ENCODE assay signal across 19 cellular contexts in genomic region chr19:3513198-3514140, GRCh38. TPM values are rescaled to one million over a fixed set of nuclear protein-coding genes. Genes with fewer than 3 reads are reported as not detected.
DNase-seq lines count a peak whose midpoint lies in the region; ATAC-seq, FAIRE-seq and TF ChIP-seq lines count a peak whose summit lies in the region.
"Had no signal": no experiment of that assay in that cellular context is flagged by ENCODE, and none has a peak within 500 bp of the region (broad histone marks: within the 10 kb centered on the region; RNA-seq: fewer than 3 reads in every experiment).

No MANE protein-coding gene starts in this region.

- H3K79me1 ChIP-seq in H1 (ENCODE audit: low read depth, low read length), result peaks cover 40% of the 10 kb centered on the region

- H3K9ac ChIP-seq in H1 (replicated peaks in 1 of 4; ENCODE audit: extremely low read depth in 1 of 4, low read depth in 3 of 4, low read length in 3 of 4), result no peak overlapping the region

- no peak overlapping the region; the same call in 1 of the 2 replicates for H2AK5ac ChIP-seq in H1 (ENCODE audit: low read depth, low read length)

- no peaks in the 10 kb centered on the region; a peak in 2 of 8 replicates for H3K36me3 ChIP-seq in H1 (ENCODE audit: control insufficient read depth in 2 of 4, insufficient read depth in 4 of 4, low read length in 3 of 4)
- H3K36me3 ChIP-seq in small intestine (ENCODE audit: control insufficient read depth in 2 of 2, insufficient read depth in 2 of 2, low read length in 2 of 2), result peaks cover 2% of the 10 kb centered on the region in 2 donors
- H3K36me3 ChIP-seq: colonic mucosa had no signal

- no peak overlapping the region for H3K56ac ChIP-seq in H1 (replicated peaks; ENCODE audit: insufficient read length, low read depth, low read length)

- H3K79me2 ChIP-seq in H1 (ENCODE audit: control insufficient read depth in 1 of 2, insufficient read depth in 2 of 2, low read length in 2 of 2), result peaks cover 0 to 81% of the 10 kb centered on the region in 2 experiments; a peak in 2 of 4 replicates

- no peak overlapping the region for H4K5ac ChIP-seq in H1 (ENCODE audit: insufficient read length, low read depth, low read length)

- no peak for TF ChIP-seq POLR2A in H1 (IDR thresholded peaks at IDR 0.05; ENCODE audit: control extremely low read depth in 1 of 2, low read depth in 2 of 2, low read length in 2 of 2)

- DNase-seq in RWPE1 (ENCODE audit: low spot score), result no peak
- DNase-seq in H1 (ENCODE audit: low read depth in 1 of 2, low spot score in 2 of 2), result no peak
- DNase-seq in small intestine, result peak; percentile 48
- no peak for DNase-seq in activated CD4-positive, alpha-beta T cell treated with anti-CD3 and anti-CD28 coated beads, Interleukin-2, amount 50 U/mL, for 1 hour
- DNase-seq: activated CD4-positive, alpha-beta memory T cell treated with anti-CD3 and anti-CD28 coated beads for 36 hours; C1 segment of cervical spinal cord; colonic mucosa; DMS79; erythroblast; kidney; NCI-H187 treated with DMSO at 0.1 percent for 48 hours; NCI-H510A; stimulated activated naive CD4-positive, alpha-beta T cell had no signal

- H3K4me1 ChIP-seq in H1 (replicated peaks in 1 of 4; ENCODE audit: control insufficient read depth in 3 of 4, insufficient read depth in 4 of 4, low read length in 3 of 4), result peaks cover 0 to 7% (median 4%) of the 10 kb centered on the region in 4 experiments; a peak in 6 of 7 replicates
- peaks cover 0 to 4% of the 10 kb centered on the region in 2 donors for H3K4me1 ChIP-seq in small intestine (ENCODE audit: control insufficient read depth in 2 of 2, insufficient read depth in 1 of 2, low read depth in 1 of 2, low read length in 1 of 2)

- H3K23me2 ChIP-seq in H1 (ENCODE audit: low read depth, low read length), result no peaks in the 10 kb centered on the region

- no peak for TF ChIP-seq RAD21 in H1 (IDR thresholded peaks at IDR 0.05 in 1 of 2, conservative IDR thresholded peaks at IDR 0.05 in 1 of 2; ENCODE audit: low read depth in 2 of 2, low read length in 2 of 2)

- CTCF ChIA-PET in RWPE1 (lab: Yijun Ruan, JAX), result no interaction called here
- CTCF ChIA-PET in H1 (lab: Charles Lee; ENCODE audit: partially characterized antibody), result interaction anchor here (0.9 to 5.4 kb wide), 8 partner anchors 8 to 384 kb away, joined by 3 to 28 read pairs (median 5); partner anchors contain the start of gene TEKTIP1

- peak overlapping the region; percentile 59; the same call in 1 of the 2 replicates for H4K8ac ChIP-seq in H1 (ENCODE audit: extremely low read depth, insufficient read depth, low read length)

- peak overlapping the region; percentile 78 for H2BK5ac ChIP-seq in H1 (ENCODE audit: low read depth, low read length)

- H3K27me3 ChIP-seq in H1 (replicated peaks in 1 of 4; ENCODE audit: control insufficient read depth in 3 of 4, extremely low read depth in 1 of 4, insufficient read depth in 3 of 4, low read length in 3 of 4), result no peaks in the 10 kb centered on the region
- no peaks in the 10 kb centered on the region for H3K27me3 ChIP-seq in small intestine (ENCODE audit: control insufficient read depth in 2 of 2, insufficient read depth in 2 of 2, low read length in 2 of 2)
- H3K27me3 ChIP-seq: colonic mucosa, vagina had no signal

- no peak for ATAC-seq in HG02852 (IDR thresholded peaks at IDR 0.05; ENCODE audit: unreplicated experiment)

- no peak overlapping the region for H3K4me3 ChIP-seq in H1 (ENCODE audit: extremely low read depth in 1 of 4, insufficient read depth in 2 of 4, low read depth in 3 of 4, low read length in 4 of 4)
- no peak overlapping the region for H3K4me3 ChIP-seq in small intestine (ENCODE audit: low read depth in 1 of 2, low read length in 2 of 2)
- H3K4me3 ChIP-seq: colonic mucosa, smooth muscle cell, vagina had no signal

- H2BK120ac ChIP-seq in H1 (replicated peaks; ENCODE audit: low read depth, low read length), result no peak overlapping the region

- H3K14ac ChIP-seq in H1 (ENCODE audit: insufficient read length), result no peak overlapping the region

- H3K18ac ChIP-seq in H1 (ENCODE audit: extremely low read depth, low read length), result no peak overlapping the region

- POLR2A ChIA-PET in RWPE1 (lab: Yijun Ruan, JAX; ENCODE audit: low non-redundant PET) (no interaction called here), H1 (lab: Charles Lee; ENCODE audit: partially characterized antibody) (interaction anchor here (1.2 to 1.6 kb wide), 3 partner anchors 8 to 26 kb away, joined by 5 to 7 read pairs (median 5); partner anchors contain the start of gene TEKTIP1)

- no peak overlapping the region for H2BK20ac ChIP-seq in H1 (ENCODE audit: low read length)

- H2BK15ac ChIP-seq in H1 (ENCODE audit: low read length), result 0 out of 2 replicates have a peak overlapping the region, but pooled peaks have one; percentile 16

- H3K4ac ChIP-seq in H1 (replicated peaks; ENCODE audit: insufficient read length, low read depth, low read length), result no peak overlapping the region

- H3K4me2 ChIP-seq in H1 (ENCODE audit: insufficient read depth in 1 of 2, low read depth in 2 of 2, low read length in 2 of 2), result no peak overlapping the region
- H3K4me2 ChIP-seq: smooth muscle cell had no signal

- no peak overlapping the region for H3K23ac ChIP-seq in H1 (ENCODE audit: insufficient read length)

- peaks cover 12 to 32% of the 10 kb centered on the region in 2 experiments for H4K20me1 ChIP-seq in H1 (replicated peaks in 1 of 2; ENCODE audit: control insufficient read depth in 1 of 2, insufficient read depth in 2 of 2, low read length in 2 of 2)

- H3K9me3 ChIP-seq in H1 (ENCODE audit: insufficient read depth in 2 of 2, low read depth in 1 of 2, low read length in 1 of 2) (no peaks in the 10 kb centered on the region), small intestine (ENCODE audit: control insufficient read depth, low read depth) (no peaks in the 10 kb centered on the region)
- H3K9me3 ChIP-seq: colonic mucosa, vagina had no signal

- no peak for TF ChIP-seq EP300 in H1 (IDR thresholded peaks at IDR 0.05; ENCODE audit: borderline replicate concordance in 1 of 2, low read depth in 2 of 2, low read length in 2 of 2)

- TF ChIP-seq CTCF in RWPE1 (conservative IDR thresholded peaks at IDR 0.05; ENCODE audit: low read depth), result no peak
- TF ChIP-seq CTCF in H1 (IDR thresholded peaks at IDR 0.05; ENCODE audit: control extremely low read depth in 1 of 3, insufficient read depth in 1 of 3, low read depth in 1 of 3, low read length in 3 of 3), result no peak; a peak in 1 of 4 replicates

- no peak for FAIRE-seq in H1 (lab: Jason Lieb, UNC)
- no peak for FAIRE-seq in small intestine (lab: Jason Lieb, UNC)
- FAIRE-seq: kidney had no signal

- H3K27ac ChIP-seq in RWPE1 (0 out of 2 replicates have a peak overlapping the region, but pooled peaks have one; percentile 3), H1 (ENCODE audit: low read depth, low read length) (no peak overlapping the region), small intestine (ENCODE audit: low read depth in 1 of 2, low read length in 1 of 2) (no peak overlapping the region)
- H3K27ac ChIP-seq: colonic mucosa, vagina had no signal

- H4K91ac ChIP-seq in H1 (replicated peaks; ENCODE audit: insufficient read length, low read length), result peak overlapping the region; percentile 37

- no peak overlapping the region for H2AFZ ChIP-seq in H1 (ENCODE audit: low read length)

- 84% methylated on average over 23 of the region's 24 CpGs; no CpG with 5 or more reads in 1 of the 2 experiments for WGBS in H1 (ENCODE audit: extremely low coverage in 1 of 2, insufficient coverage in 1 of 2, insufficient read length in 1 of 2, insufficient replicate concordance in 2 of 2, low coverage in 1 of 2, low lambda C conversion rate in 2 of 2, missing lambda C conversion rate in 1 of 2), 2 experiments
- 70 to 82% (median 78%) methylated on average over 24 of the region's 24 CpGs for WGBS in small intestine, 3 donors

- H2BK12ac ChIP-seq in H1 (ENCODE audit: low read depth, low read length), result no peak overlapping the region

RNA-seq across cellular contexts. Expression of gene FZR1, which starts 7.4 kb away (rescaled TPM):
- total RNA-seq in H1 (2021; fragmentation: NEBNext Ultra II Directional; extraction: Animal tissue kit (Norgen Biotek cat#: 25700)), result 35.5 and 36.9 TPM in 2 replicates
- polyA plus RNA-seq in H1 (2011; rRNA removed) (21.6 and 35.0 TPM in 2 replicates), small intestine (10 to 100 TPM; 29.5 to 33.1 (median 32.1) TPM)
- 24.1 TPM for polyA plus RNA-seq in H1 (2011; cell fraction: cytosol; rRNA removed)
- polyA plus RNA-seq in H1 (2011; cell fraction: nucleus; rRNA removed), result 109 TPM
- 26.5 to 36.4 TPM (median 30.8 TPM) in 4 replicates for polyA plus RNA-seq in H1 (2012, experiment 1 of 2)
- polyA plus RNA-seq in H1 (2012, experiment 2 of 2), result 19.9 TPM
- polyA plus RNA-seq in H1 (2013, experiment 1 of 2), result 21.4 TPM
- 20.2 TPM for polyA plus RNA-seq in H1 (2013, experiment 2 of 2)
- 20.4 and 21.5 TPM in 2 replicates for polyA minus RNA-seq in H1 (2011; rRNA and poly(A)+ RNA removed)
- 32.5 TPM for polyA minus RNA-seq in H1 (2011; cell fraction: cytosol; rRNA and poly(A)+ RNA removed)
- 35.9 TPM for polyA minus RNA-seq in H1 (2011; cell fraction: nucleus; rRNA and poly(A)+ RNA removed)

RNA-seq across cellular contexts. Expression of gene DOHH, which starts 13.0 kb away (rescaled TPM):
- total RNA-seq in H1 (2021; fragmentation: NEBNext Ultra II Directional; extraction: Animal tissue kit (Norgen Biotek cat#: 25700)), result 17.7 and 19.1 TPM in 2 replicates
- polyA plus RNA-seq in H1 (2011; rRNA removed) (7.3 and 12.7 TPM in 2 replicates), small intestine (10 to 100 TPM in 1 of 3 donors, 1 to 10 TPM in 2; 5.4 to 18.4 (median 6.2) TPM)
- 15.9 TPM for polyA plus RNA-seq in H1 (2011; cell fraction: cytosol; rRNA removed)
- polyA plus RNA-seq in H1 (2011; cell fraction: nucleus; rRNA removed), result 11.2 TPM
- 10.4 to 19.5 TPM (median 17.7 TPM) in 4 replicates for polyA plus RNA-seq in H1 (2012, experiment 1 of 2)
- polyA plus RNA-seq in H1 (2012, experiment 2 of 2), result 10.3 TPM
- polyA plus RNA-seq in H1 (2013, experiment 1 of 2), result 5.3 TPM
- 5.6 TPM for polyA plus RNA-seq in H1 (2013, experiment 2 of 2)
- 2.0 and 2.4 TPM in 2 replicates for polyA minus RNA-seq in H1 (2011; rRNA and poly(A)+ RNA removed)
- 8.9 TPM for polyA minus RNA-seq in H1 (2011; cell fraction: cytosol; rRNA and poly(A)+ RNA removed)
- polyA minus RNA-seq in H1 (2011; cell fraction: nucleus; rRNA and poly(A)+ RNA removed), result 8.9 TPM

RNA-seq across cellular contexts. Expression of gene TEKTIP1, which starts 25.5 kb away (rescaled TPM):
- total RNA-seq in H1 (2021; fragmentation: NEBNext Ultra II Directional; extraction: Animal tissue kit (Norgen Biotek cat#: 25700)), result 1.0 and 1.1 TPM in 2 replicates
- polyA plus RNA-seq in H1 (2011; rRNA removed) (0.49 TPM in 1 of 2 replicates, not detected in the other), small intestine (1 to 10 TPM in 1 of 3 donors, under 1 TPM in 1, not detected in 1; 0.73 to 1.3 TPM)
- 0.34 TPM for polyA plus RNA-seq in H1 (2011; cell fraction: cytosol; rRNA removed)
- 6.0 TPM for polyA plus RNA-seq in H1 (2011; cell fraction: nucleus; rRNA removed)
- polyA plus RNA-seq in H1 (2012, experiment 1 of 2), result 0.94 to 2.2 TPM (median 1.6 TPM) in 3 of 4 replicates, not detected in the other
- 1.3 TPM for polyA plus RNA-seq in H1 (2012, experiment 2 of 2)
- polyA plus RNA-seq in H1 (2013, experiment 1 of 2), result 0.45 TPM
- polyA plus RNA-seq in H1 (2013, experiment 2 of 2), result 0.17 TPM
- 0.32 TPM in 1 of 2 replicates, not detected in the other for polyA minus RNA-seq in H1 (2011; rRNA and poly(A)+ RNA removed)
- not detected for polyA minus RNA-seq in H1 (2011; cell fraction: cytosol; rRNA and poly(A)+ RNA removed)
- polyA minus RNA-seq in H1 (2011; cell fraction: nucleus; rRNA and poly(A)+ RNA removed), result not detected
- total RNA-seq: HT1080, M059J, smooth muscle cell, vagina had no signal

RNA-seq across cellular contexts. Expression of gene SMIM44, which starts 30.2 kb away (rescaled TPM):
- total RNA-seq in H1 (2021; fragmentation: NEBNext Ultra II Directional; extraction: Animal tissue kit (Norgen Biotek cat#: 25700)), result not detected in 2 replicates
- polyA plus RNA-seq in H1 (2011; rRNA removed), result not detected in 2 replicates
- polyA plus RNA-seq in H1 (2011; cell fraction: cytosol; rRNA removed), result not detected
- not detected for polyA plus RNA-seq in H1 (2011; cell fraction: nucleus; rRNA removed)
- polyA plus RNA-seq in H1 (2012, experiment 1 of 2), result not detected in 4 replicates
- polyA plus RNA-seq in H1 (2012, experiment 2 of 2), result not detected
- polyA plus RNA-seq in H1 (2013, experiment 1 of 2), result not detected
- not detected for polyA plus RNA-seq in H1 (2013, experiment 2 of 2)
- not detected in 2 replicates for polyA minus RNA-seq in H1 (2011; rRNA and poly(A)+ RNA removed)
- not detected for polyA minus RNA-seq in H1 (2011; cell fraction: cytosol; rRNA and poly(A)+ RNA removed)
- polyA minus RNA-seq in H1 (2011; cell fraction: nucleus; rRNA and poly(A)+ RNA removed), result not detected
- under 1 TPM in 1 of 3 donors, not detected in 2; 0.63 TPM for polyA plus RNA-seq in small intestine
- total RNA-seq: activated CD4-positive, alpha-beta memory T cell treated with anti-CD3 and anti-CD28 coated beads for 36 hours; activated T-helper 1 cell treated with anti-CD3 and anti-CD28 coated beads, Interleukin-12 subunit alpha, Interleukin-12 subunit beta, Interleukin-2, Interleukin-4 antibody, amounts not matched to agents 30 ng/mL and 10 ng/mL and 1 ng/mL, durations not matched to agents 14 hours and 24 hours and 36 hours; HT1080; kidney; M059J; smooth muscle cell; vagina had no signal
- polyA plus RNA-seq: smooth muscle cell had no signal

RNA-seq across cellular contexts. Expression of gene SMIM24, which starts 33.1 kb away (rescaled TPM):
- 3.3 and 3.8 TPM in 2 replicates for total RNA-seq in H1 (2021; fragmentation: NEBNext Ultra II Directional; extraction: Animal tissue kit (Norgen Biotek cat#: 25700))
- 4.5 and 7.4 TPM in 2 replicates for polyA plus RNA-seq in H1 (2011; rRNA removed)
- polyA plus RNA-seq in H1 (2011; cell fraction: cytosol; rRNA removed), result 8.6 TPM
- polyA plus RNA-seq in H1 (2011; cell fraction: nucleus; rRNA removed), result 5.1 TPM
- 5.1 to 7.6 TPM (median 7.3 TPM) in 4 replicates for polyA plus RNA-seq in H1 (2012, experiment 1 of 2)
- polyA plus RNA-seq in H1 (2012, experiment 2 of 2), result 9.2 TPM
- 9.3 TPM for polyA plus RNA-seq in H1 (2013, experiment 1 of 2)
- 8.5 TPM for polyA plus RNA-seq in H1 (2013, experiment 2 of 2)
- 1.1 and 3.4 TPM in 2 replicates for polyA minus RNA-seq in H1 (2011; rRNA and poly(A)+ RNA removed)
- not detected for polyA minus RNA-seq in H1 (2011; cell fraction: cytosol; rRNA and poly(A)+ RNA removed)
- 2.8 TPM for polyA minus RNA-seq in H1 (2011; cell fraction: nucleus; rRNA and poly(A)+ RNA removed)
- 1,000 to 10,000 TPM in 2 of 3 donors, 100 to 1,000 TPM in 1; 270 to 1,947 (median 1,892) TPM for polyA plus RNA-seq in small intestine
- total RNA-seq: activated CD4-positive, alpha-beta memory T cell treated with anti-CD3 and anti-CD28 coated beads for 36 hours; activated T-helper 1 cell treated with anti-CD3 and anti-CD28 coated beads, Interleukin-12 subunit alpha, Interleukin-12 subunit beta, Interleukin-2, Interleukin-4 antibody, amounts not matched to agents 30 ng/mL and 10 ng/mL and 1 ng/mL, durations not matched to agents 14 hours and 24 hours and 36 hours; HT1080; M059J; vagina had no signal
- polyA plus RNA-seq: smooth muscle cell had no signal
